18 cellular contexts compared by ENCODE assay signal in the genomic region with DNA sequence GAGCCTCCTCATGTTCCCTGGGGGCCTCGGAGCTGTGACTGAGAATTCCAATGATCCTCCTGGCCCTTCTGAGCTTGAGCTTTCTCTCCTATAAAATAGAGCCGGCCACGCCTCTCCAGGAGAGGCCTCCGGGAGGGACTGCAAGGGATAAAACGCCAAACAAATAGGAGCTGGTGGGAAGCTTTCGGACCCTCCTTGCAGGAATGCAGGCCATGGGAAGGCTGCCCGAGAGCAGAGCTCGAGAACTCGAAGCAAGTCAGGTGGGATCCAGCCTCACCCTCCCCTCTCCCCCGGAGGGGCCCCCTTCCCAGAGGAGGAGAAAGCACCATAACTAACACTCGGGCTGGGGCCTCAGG. TPM values are rescaled to one million over a fixed set of nuclear protein-coding genes. Genes with fewer than 3 reads are reported as not detected.
"Had no signal": no experiment of that assay in that cellular context is flagged by ENCODE, and none has a peak within 500 bp of the region (broad histone marks: within the 10 kb centered on the region; RNA-seq: fewer than 3 reads in every experiment).

No MANE protein-coding gene starts in this region.

- H3K27ac ChIP-seq: esophagus muscularis mucosa, psoas muscle, right lobe of liver, transverse colon had no signal

- DNase-seq: activated CD4-positive, alpha-beta memory T cell treated with anti-CD3 and anti-CD28 coated beads for 36 hours; activated effector memory CD4-positive, alpha-beta T cell treated with Interleukin-2 at 50 U/mL for 16 hours; activated T-cell treated with anti-CD3 and anti-CD28 coated beads, Interleukin-2, amount 50 U/mL, for 24 hours; hippocampal formation; kidney; left ventricle myocardium superior; psoas muscle; right lobe of liver; stimulated activated CD4-positive, alpha-beta T cell treated with anti-CD3 and anti-CD28 coated beads, Interleukin-4, amount 100 ng/mL, for 4 hours; stimulated activated CD8-positive, alpha-beta memory T cell treated with anti-CD3 and anti-CD28 coated beads, Interleukin-4, amount 100 ng/mL, for 48 hours; stimulated activated naive CD8-positive, alpha-beta T cell treated with anti-CD3 and anti-CD28 coated beads, Interleukin-15, Interleukin-2, amounts not matched to agents 100 U/mL and 50 U/mL, for 24 hours; T-helper 9 cell; transverse colon had no signal

- H3K36me3 Mint-ChIP-seq: activated CD4-positive, alpha-beta memory T cell treated with anti-CD3 and anti-CD28 coated beads for 36 hours; activated naive CD4-positive, alpha-beta T cell treated with anti-CD3 and anti-CD28 coated beads, Interleukin-2, amount 50 U/mL, for 72 hours; memory B cell; natural killer cell treated with Interleukin-12 subunit alpha and Interleukin-12 subunit beta and Interleukin-15 and Interleukin-18, amount 100 ng/mL, for 72 hours had no signal

- H3K27me3 ChIP-seq: esophagus muscularis mucosa, right lobe of liver, transverse colon had no signal

- H3K27me3 Mint-ChIP-seq: activated CD4-positive, alpha-beta memory T cell treated with anti-CD3 and anti-CD28 coated beads for 36 hours; activated T-cell treated with anti-CD3 and anti-CD28 coated beads, Interleukin-2, amount 50 U/mL, for 24 hours; natural killer cell treated with Interleukin-12 subunit alpha and Interleukin-12 subunit beta and Interleukin-15 and Interleukin-18, amount 100 ng/mL, for 72 hours had no signal

- H3K4me3 Mint-ChIP-seq: activated CD4-positive, alpha-beta memory T cell treated with anti-CD3 and anti-CD28 coated beads for 36 hours; activated T-cell treated with anti-CD3 and anti-CD28 coated beads, Interleukin-2, amount 50 U/mL, for 24 hours; memory B cell; natural killer cell treated with Interleukin-12 subunit alpha and Interleukin-12 subunit beta and Interleukin-15 and Interleukin-18, amount 100 ng/mL, for 72 hours had no signal

- H3K9me3 Mint-ChIP-seq: activated CD4-positive, alpha-beta memory T cell treated with anti-CD3 and anti-CD28 coated beads for 36 hours; activated naive CD4-positive, alpha-beta T cell treated with anti-CD3 and anti-CD28 coated beads, Interleukin-2, amount 50 U/mL, for 72 hours; activated T-cell treated with anti-CD3 and anti-CD28 coated beads, Interleukin-2, amount 50 U/mL, for 24 hours; memory B cell; natural killer cell treated with Interleukin-12 subunit alpha and Interleukin-12 subunit beta and Interleukin-15 and Interleukin-18, amount 100 ng/mL, for 72 hours had no signal

- H3K9me3 ChIP-seq: esophagus muscularis mucosa, psoas muscle, right lobe of liver, transverse colon had no signal

- H3K27ac Mint-ChIP-seq: activated CD4-positive, alpha-beta memory T cell treated with anti-CD3 and anti-CD28 coated beads for 36 hours; activated naive CD4-positive, alpha-beta T cell treated with anti-CD3 and anti-CD28 coated beads, Interleukin-2, amount 50 U/mL, for 72 hours; activated T-cell treated with anti-CD3 and anti-CD28 coated beads, Interleukin-2, amount 50 U/mL, for 24 hours; memory B cell; natural killer cell treated with Interleukin-12 subunit alpha and Interleukin-12 subunit beta and Interleukin-15 and Interleukin-18, amount 100 ng/mL, for 72 hours had no signal

- H3K4me3 ChIP-seq: esophagus muscularis mucosa, psoas muscle, right lobe of liver, smooth muscle cell, transverse colon had no signal

- H3K36me3 ChIP-seq: esophagus muscularis mucosa, right lobe of liver, transverse colon had no signal

- ATAC-seq: activated naive CD4-positive, alpha-beta T cell treated with anti-CD3 and anti-CD28 coated beads, Interleukin-2, amount 50 U/mL, for 72 hours; left ventricle myocardium superior; natural killer cell treated with Interleukin-12 subunit alpha and Interleukin-12 subunit beta and Interleukin-15 and Interleukin-18, amount 100 ng/mL, for 72 hours; psoas muscle; right lobe of liver; stimulated activated naive CD8-positive, alpha-beta T cell treated with anti-CD3 and anti-CD28 coated beads, Interleukin-15, Interleukin-2, amounts not matched to agents 100 U/mL and 50 U/mL, for 24 hours had no signal

- H3K4me1 Mint-ChIP-seq: memory B cell had no signal

RNA-seq across cellular contexts. Expression of gene FLRT1, which starts 34.5 kb away (rescaled TPM):
- total RNA-seq: activated naive CD4-positive, alpha-beta T cell treated with anti-CD3 and anti-CD28 coated beads, Interleukin-2, amount 50 U/mL, for 72 hours; natural killer cell treated with Interleukin-12 subunit alpha and Interleukin-12 subunit beta and Interleukin-15 and Interleukin-18, amount 100 ng/mL, for 72 hours had no signal
